In genomic region chr11:118620529-118621070, GRCh38 we compare ENCODE assay signal across 8 cellular contexts. TPM values are rescaled to one million over a fixed set of nuclear protein-coding genes. Genes with fewer than 3 reads are reported as not detected.
DNase-seq lines count a peak whose midpoint lies in the region; ATAC-seq and TF ChIP-seq lines count a peak whose summit lies in the region.

No MANE protein-coding gene starts in this region.

- peak overlapping the region; percentile 27 to 74 (median 68) for H3K4me3 Mint-ChIP-seq in immature natural killer cell

- H3K27me3 Mint-ChIP-seq in immature natural killer cell (ENCODE audit: low read depth in 3 of 3) = peaks cover 0 to 5% (median 5%) of the 10 kb centered on the region in 3 donors

- peaks cover 12 to 13% of the 10 kb centered on the region in 2 donors for H3K4me1 Mint-ChIP-seq in immature natural killer cell

- no peak for DNase-seq in MG63
- DNase-seq in ascending aorta (ENCODE audit: low spot score in 2 of 2) = no peak
- no peak for DNase-seq in immature natural killer cell
- no peak for DNase-seq in suprapubic skin (ENCODE audit: low spot score in 2 of 2)
- DNase-seq in activated CD8-positive, alpha-beta memory T cell treated with anti-CD3 and anti-CD28 coated beads for 24 hours = no peak
- DNase-seq in NCI-H1694 treated with DMSO at 0.1 percent for 48 hours (lab: John Stamatoyannopoulos, UW) = no peak

- peak overlapping the region in 2 of 6 donors; percentile 24 to 46 for H3K27ac Mint-ChIP-seq in immature natural killer cell

- H3K36me3 Mint-ChIP-seq in immature natural killer cell = no peaks in the 10 kb centered on the region

- no peak for TF ChIP-seq POLR2A in suprapubic skin (IDR thresholded peaks at IDR 0.05)

- TF ChIP-seq CTCF in ascending aorta (IDR thresholded peaks at IDR 0.05) (no peak), suprapubic skin (IDR thresholded peaks at IDR 0.05) (no peak)

- no peaks in the 10 kb centered on the region for H3K9me3 ChIP-seq in MG63
- no peaks in the 10 kb centered on the region for H3K9me3 ChIP-seq in ascending aorta
- H3K9me3 ChIP-seq in suprapubic skin = no peaks in the 10 kb centered on the region

- H3K36me3 ChIP-seq in MG63 = peaks cover 40% of the 10 kb centered on the region
- H3K36me3 ChIP-seq in ascending aorta = peaks cover 30% of the 10 kb centered on the region in 2 donors
- H3K36me3 ChIP-seq in suprapubic skin = peaks cover 12% of the 10 kb centered on the region

- H3K4me3 ChIP-seq in MG63 = peak overlapping the region; percentile 69
- peak overlapping the region; percentile 73 for H3K4me3 ChIP-seq in ascending aorta
- H3K4me3 ChIP-seq in suprapubic skin = peak overlapping the region; percentile 57

- ATAC-seq in HG03108 (IDR thresholded peaks at IDR 0.05; ENCODE audit: unreplicated experiment) = no peak
- ATAC-seq in HG02610 (IDR thresholded peaks at IDR 0.05; ENCODE audit: unreplicated experiment) = no peak

- no peaks in the 10 kb centered on the region for H3K9me3 Mint-ChIP-seq in immature natural killer cell

- H3K27me3 ChIP-seq in MG63 (no peaks in the 10 kb centered on the region), ascending aorta (no peaks in the 10 kb centered on the region), suprapubic skin (no peaks in the 10 kb centered on the region)

- H3K4me1 ChIP-seq in ascending aorta (peaks cover 31 to 67% of the 10 kb centered on the region in 2 donors), suprapubic skin (peaks cover 81% of the 10 kb centered on the region)

- H3K27ac ChIP-seq in ascending aorta = peak overlapping the region; percentile 95 to 99
- peak overlapping the region; percentile 84 for H3K27ac ChIP-seq in suprapubic skin

- WGBS in suprapubic skin = 61% methylated on average over 7 of the region's 7 CpGs

- intact Hi-C loops in ascending aorta (cut with DNase I) = loop anchor here (1.0 to 5.0 kb wide), 6 partner anchors 12 to 697 kb away; partner anchors contain the start of genes BCL9L, DDX6, KMT2A and MCAM

- TF ChIP-seq EP300 in suprapubic skin (IDR thresholded peaks at IDR 0.05) = no peak

RNA-seq across cellular contexts. Expression of gene PHLDB1, which starts 13.2 kb away (rescaled TPM):
- total RNA-seq in MG63 (2014; rRNA removed; shearing (Covaris generic); ENCODE audit: low replicate concordance) = 55.3 and 58.4 TPM in 2 replicates
- total RNA-seq in ascending aorta = 200 TPM
- under 1 TPM in 1 of 3 donors, not detected in 2; 0.17 TPM for polyA plus RNA-seq in immature natural killer cell
- total RNA-seq in suprapubic skin = 100 to 1,000 TPM in 2 of 4 donors, 10 to 100 TPM in 2; 48.7 to 117 (median 77.3) TPM

RNA-seq across cellular contexts. Expression of gene ARCN1, which starts 48.4 kb away (rescaled TPM):
- 92.2 and 122 TPM in 2 replicates for total RNA-seq in MG63 (2014; rRNA removed; shearing (Covaris generic); ENCODE audit: low replicate concordance)
- total RNA-seq in ascending aorta = 93.8 TPM
- 100 to 1,000 TPM in 2 of 3 donors, 10 to 100 TPM in 1; 99.9 to 164 (median 157) TPM for polyA plus RNA-seq in immature natural killer cell
- 10 to 100 TPM; 70.3 to 80.7 (median 77.0) TPM for total RNA-seq in suprapubic skin

RNA-seq across cellular contexts. Expression of gene IFT46, which starts 54.9 kb away (rescaled TPM):
- 41.0 and 214 TPM in 2 replicates for total RNA-seq in MG63 (2014; rRNA removed; shearing (Covaris generic); ENCODE audit: low replicate concordance)
- total RNA-seq in ascending aorta (34.9 TPM), suprapubic skin (10 to 100 TPM; 16.3 to 25.7 (median 22.1) TPM)
- polyA plus RNA-seq in immature natural killer cell = 1 to 10 TPM; 5.9 to 8.1 (median 7.4) TPM

RNA-seq across cellular contexts. Expression of gene TREH, which starts 58.9 kb away (rescaled TPM):
- not detected in 2 replicates for total RNA-seq in MG63 (2014; rRNA removed; shearing (Covaris generic); ENCODE audit: low replicate concordance)
- total RNA-seq in ascending aorta (not detected), suprapubic skin (not detected)
- polyA plus RNA-seq in immature natural killer cell = not detected
